8 cellular contexts compared by ENCODE assay signal in the genomic region with DNA sequence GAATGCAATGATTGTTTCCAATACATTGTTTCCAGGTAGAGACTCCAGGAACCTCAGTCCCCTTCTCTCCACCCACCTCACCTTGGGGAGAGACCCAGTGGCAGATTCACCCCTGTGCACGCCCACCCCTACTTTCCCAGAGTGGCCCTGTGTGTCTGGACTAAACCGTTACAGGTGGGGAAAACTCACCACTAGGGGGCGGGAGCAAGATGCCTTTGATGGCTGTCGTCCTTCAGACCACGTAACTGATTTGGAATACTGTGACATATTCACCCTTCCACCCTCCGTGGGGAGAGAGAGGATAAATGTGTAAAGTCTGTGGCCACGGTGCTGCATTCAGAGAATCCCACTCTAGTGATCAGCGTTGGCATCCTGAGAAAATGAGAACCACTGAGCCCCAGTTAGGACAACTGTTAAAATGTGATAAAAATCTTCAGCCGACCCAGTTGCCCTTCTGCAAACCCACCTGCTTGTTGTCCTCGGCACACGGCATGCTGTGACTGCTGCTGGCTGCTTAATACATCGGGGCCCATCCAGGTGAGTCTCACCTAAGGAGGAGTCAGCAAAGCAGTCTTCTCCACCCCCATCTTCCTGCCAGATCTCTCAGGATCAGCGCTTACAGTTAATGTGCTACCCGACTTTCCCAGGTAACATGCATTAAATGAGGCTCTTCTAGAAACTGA. TPM values are rescaled to one million over a fixed set of nuclear protein-coding genes. Genes with fewer than 3 reads are reported as not detected.
DNase-seq lines count a peak whose midpoint lies in the region; ATAC-seq, FAIRE-seq and TF ChIP-seq lines count a peak whose summit lies in the region.

No MANE protein-coding gene starts in this region.

- ATAC-seq in foreskin keratinocyte (peak; percentile 74), omental fat pad (ENCODE audit: low FRiP score) (peak; percentile 37)

- peaks cover 42% of the 10 kb centered on the region for H3K4me1 Mint-ChIP-seq in activated T-helper 2 cell treated with anti-CD3 and anti-CD28 coated beads, Interferon-gamma antibody, Interleukin-2, Interleukin-4, amounts not matched to agents 10 μg/mL and 5 μg/mL and 100 μg/mL, durations not matched to agents 14 hours and 24 hours and 36 hours (ENCODE audit: low read depth)

- DNase-seq in C1 segment of cervical spinal cord (lab: John Stamatoyannopoulos, UW) (peak in 12 of 14 donors; percentile 11 to 75 (median 46)), GM19239 (ENCODE audit: insufficient read length, low spot score) (peak; percentile 62), HuH-7 (ENCODE audit: low spot score) (peak; percentile 94), RPMI7951 (ENCODE audit: low read depth) (peak; percentile 72), foreskin keratinocyte (peak in 1 of 2 donors; percentile 48), omental fat pad (ENCODE audit: low spot score) (peak; percentile 92), testis (peak; percentile 93)
- DNase-seq in activated T-helper 2 cell treated with anti-CD3 and anti-CD28 coated beads, Interferon-gamma antibody, Interleukin-2, Interleukin-4, amounts not matched to agents 10 μg/mL and 5 μg/mL and 100 μg/mL, durations not matched to agents 14 hours and 24 hours and 36 hours (ENCODE audit: low spot score) = peak; percentile 66

- TF ChIP-seq POLR2A in testis (IDR thresholded peaks at IDR 0.05) = no peak

- H3K36me3 Mint-ChIP-seq in activated T-helper 2 cell treated with anti-CD3 and anti-CD28 coated beads, Interferon-gamma antibody, Interleukin-2, Interleukin-4, amounts not matched to agents 10 μg/mL and 5 μg/mL and 100 μg/mL, durations not matched to agents 14 hours and 24 hours and 36 hours (ENCODE audit: low read depth) = no peaks in the 10 kb centered on the region

- 40 to 44% methylated on average over 11 to 14 of the region's 14 CpGs for WGBS in testis, 2 donors

- no peaks in the 10 kb centered on the region for H3K27me3 Mint-ChIP-seq in activated T-helper 2 cell treated with anti-CD3 and anti-CD28 coated beads, Interferon-gamma antibody, Interleukin-2, Interleukin-4, amounts not matched to agents 10 μg/mL and 5 μg/mL and 100 μg/mL, durations not matched to agents 14 hours and 24 hours and 36 hours (ENCODE audit: low read depth)

- H3K36me3 ChIP-seq in testis (ENCODE audit: low read depth, missing control alignments) = no peaks in the 10 kb centered on the region

- TF ChIP-seq CTCF in foreskin keratinocyte (conservative IDR thresholded peaks at IDR 0.05) = peak; percentile 76
- peak in 1 of 3 donors; percentile 56 for TF ChIP-seq CTCF in omental fat pad (IDR thresholded peaks at IDR 0.05)
- TF ChIP-seq CTCF in testis (IDR thresholded peaks at IDR 0.05) = peak; percentile 68 to 85 (median 81)

- peak; percentile 83 for FAIRE-seq in GM19239 (lab: Jason Lieb, UNC)

- no peaks in the 10 kb centered on the region for H3K9me3 ChIP-seq in testis

- intact Hi-C loops in activated T-helper 2 cell treated with anti-CD3 and anti-CD28 coated beads, Interferon-gamma antibody, Interleukin-2, Interleukin-4, amounts not matched to agents 10 μg/mL and 5 μg/mL and 100 μg/mL, durations not matched to agents 14 hours and 24 hours and 36 hours (cut with micrococcal nuclease) = loop anchor here (1.0 to 5.0 kb wide), 3 partner anchors 41 to 162 kb away; partner anchors contain the start of gene FAM171A1
- intact Hi-C loops in testis (cut with DNase I; ENCODE audit: low total_unique reads) = no loop called here

- H3K4me1 ChIP-seq in foreskin keratinocyte = no peaks in the 10 kb centered on the region
- H3K4me1 ChIP-seq in testis = peaks cover 3% of the 10 kb centered on the region

- no peak overlapping the region for H3K4me3 Mint-ChIP-seq in activated T-helper 2 cell treated with anti-CD3 and anti-CD28 coated beads, Interferon-gamma antibody, Interleukin-2, Interleukin-4, amounts not matched to agents 10 μg/mL and 5 μg/mL and 100 μg/mL, durations not matched to agents 14 hours and 24 hours and 36 hours (ENCODE audit: low read depth)

- no peaks in the 10 kb centered on the region for H3K9me3 Mint-ChIP-seq in activated T-helper 2 cell treated with anti-CD3 and anti-CD28 coated beads, Interferon-gamma antibody, Interleukin-2, Interleukin-4, amounts not matched to agents 10 μg/mL and 5 μg/mL and 100 μg/mL, durations not matched to agents 14 hours and 24 hours and 36 hours

- H3K4me3 ChIP-seq in testis = no peak overlapping the region

- no peak overlapping the region for H3K27ac Mint-ChIP-seq in activated T-helper 2 cell treated with anti-CD3 and anti-CD28 coated beads, Interferon-gamma antibody, Interleukin-2, Interleukin-4, amounts not matched to agents 10 μg/mL and 5 μg/mL and 100 μg/mL, durations not matched to agents 14 hours and 24 hours and 36 hours

- H3K27ac ChIP-seq in foreskin keratinocyte (no peak overlapping the region), testis (no peak overlapping the region)

- H3K27me3 ChIP-seq in foreskin keratinocyte = no peaks in the 10 kb centered on the region
- no peaks in the 10 kb centered on the region for H3K27me3 ChIP-seq in testis

RNA-seq across cellular contexts. Expression of gene NMT2, which starts 41.5 kb away (rescaled TPM):
- 39.5 and 45.5 TPM in 2 replicates for total RNA-seq in RPMI7951 (2014; rRNA removed; shearing (Covaris generic))
- 34.5 and 37.6 TPM in 2 replicates for total RNA-seq in activated T-helper 2 cell treated with anti-CD3 and anti-CD28 coated beads, Interferon-gamma antibody, Interleukin-2, Interleukin-4, amounts not matched to agents 10 μg/mL and 5 μg/mL and 100 μg/mL, durations not matched to agents 14 hours and 24 hours and 36 hours
- total RNA-seq in foreskin keratinocyte (14.5 and 16.5 TPM in 2 replicates), omental fat pad (10 to 100 TPM; 25.1 to 96.4 (median 72.8) TPM), testis (10 to 100 TPM; 56.6 to 68.3 TPM)
- polyA plus RNA-seq in foreskin keratinocyte (9.2 and 10.4 TPM in 2 replicates), testis (ENCODE audit: insufficient read depth, low read depth, low replicate concordance) (35.8 TPM)
